18 cellular contexts compared by ENCODE assay signal in genomic region chr12:6188954-6189353, GRCh38. TPM values are rescaled to one million over a fixed set of nuclear protein-coding genes. Genes with fewer than 3 reads are reported as not detected.
DNase-seq lines count a peak whose midpoint lies in the region; ATAC-seq and TF ChIP-seq lines count a peak whose summit lies in the region.
"Had no signal": no experiment of that assay in that cellular context is flagged by ENCODE, and none has a peak within 500 bp of the region (broad histone marks: within the 10 kb centered on the region; RNA-seq: fewer than 3 reads in every experiment).

No MANE protein-coding gene starts in this region.

- H3K27ac Mint-ChIP-seq in T-cell = no peak overlapping the region

- peaks cover 19 to 42% of the 10 kb centered on the region in 2 donors for H3K4me1 ChIP-seq in thoracic aorta (ENCODE audit: control insufficient read depth in 1 of 2, low read depth in 2 of 2)

- POLR2A ChIA-PET in T-cell (lab: Charles Lee) = no interaction called here

- H3K36me3 Mint-ChIP-seq in T-cell = no peaks in the 10 kb centered on the region

- no peaks in the 10 kb centered on the region for H3K27me3 ChIP-seq in thoracic aorta (replicated peaks; ENCODE audit: insufficient read depth)
- H3K27me3 ChIP-seq: BE2C had no signal

- H3K4me1 Mint-ChIP-seq in T-cell = peaks cover 5 to 16% (median 15%) of the 10 kb centered on the region in 3 donors

- H3K4me3 ChIP-seq in thoracic aorta = no peak overlapping the region
- H3K4me3 ChIP-seq: GM12878, HAP-1, SK-N-MC had no signal

- H3K27me3 Mint-ChIP-seq in T-cell = peaks cover 9 to 50% of the 10 kb centered on the region in 2 donors

- no peak for TF ChIP-seq CTCF in thoracic aorta (IDR thresholded peaks at IDR 0.05)

- H3K27ac ChIP-seq in thoracic aorta = peak overlapping the region; percentile 76 to 87
- H3K27ac ChIP-seq: SK-N-MC had no signal

- H3K36me3 ChIP-seq in thoracic aorta = no peaks in the 10 kb centered on the region
- H3K36me3 ChIP-seq: BE2C, HAP-1 had no signal

- DNase-seq in D341Med (ENCODE audit: low spot score) (peak; percentile 16), T-cell (peak in 1 of 34 experiments; percentile 34), myocyte (ENCODE audit: low read depth) (peak; percentile 77), thoracic aorta (ENCODE audit: low spot score) (no peak), NCI-H1417 treated with DMSO at 0.1 percent for 48 hours (lab: John Stamatoyannopoulos, UW) (no peak), NCI-H2081 (lab: John Stamatoyannopoulos, UW) (no peak), left lobe of liver (ENCODE audit: low spot score) (no peak), LoVo (ENCODE audit: low spot score) (no peak)
- DNase-seq: BE2C, DMS153, Kasumi-1, NCI-H1436, NCI-H2081 treated with DMSO at 0.1 percent for 48 hours, NCI-H748 treated with DMSO at 0.1 percent for 48 hours had no signal

- H3K9me3 Mint-ChIP-seq in T-cell = no peaks in the 10 kb centered on the region

- CTCF ChIA-PET in T-cell (lab: Charles Lee) = interaction anchor here (0.5 kb wide), 2 partner anchors 21 to 94 kb away, joined by 3 read pairs; no protein-coding TSS in a partner anchor

- H3K4me3 Mint-ChIP-seq in T-cell = no peak overlapping the region

- ATAC-seq in T-cell (replicated peaks in 1 of 4) (peak in 3 of 4 experiments; percentile 34 to 59 (median 35)), thoracic aorta (ENCODE audit: insufficient number of reproducible peaks, low FRiP score, low read depth) (no peak), left lobe of liver (no peak)
- ATAC-seq: Right ventricle myocardium inferior had no signal

- H3K9me3 ChIP-seq in thoracic aorta = no peaks in the 10 kb centered on the region
- H3K9me3 ChIP-seq: BE2C, HAP-1 had no signal

RNA-seq across cellular contexts. Expression of gene CD9, which starts 11.2 kb away (rescaled TPM):
- total RNA-seq in T-cell (1 to 10 TPM; 2.6 to 5.7 (median 3.3) TPM), myocyte (16.4 and 22.7 TPM in 2 replicates), thoracic aorta (100 to 1,000 TPM; 249 to 300 TPM), left lobe of liver (21.2 TPM)
- polyA plus RNA-seq in myocyte (2012) = 35.3 TPM

Comparison
In these comparisons a context has a peak if more than half of its experiments do, and no peak if none do; other contexts are left out.
1. DNase-seq: peak in D341Med (single experiment) and myocyte (single experiment); none in thoracic aorta (single experiment), NCI-H1417 treated with DMSO at 0.1 percent for 48 hours (single experiment), NCI-H2081 (0 of 2), left lobe of liver (single experiment) and LoVo (single experiment).
2. ATAC-seq: peak in T-cell (3 of 4); none in thoracic aorta (single experiment) and left lobe of liver (single experiment).
3. RNA of gene CD9, which starts 11.2 kb away (total RNA-seq): 249 to 300 TPM in thoracic aorta; 16.4 to 22.7 TPM in myocyte, 21.2 TPM in left lobe of liver (single experiment) and 2.6 to 5.7 TPM in T-cell; every median in the first group is over 10 times any median in the second.